Comparison of ENCODE assay signal across 8 cellular contexts in the genomic region with DNA sequence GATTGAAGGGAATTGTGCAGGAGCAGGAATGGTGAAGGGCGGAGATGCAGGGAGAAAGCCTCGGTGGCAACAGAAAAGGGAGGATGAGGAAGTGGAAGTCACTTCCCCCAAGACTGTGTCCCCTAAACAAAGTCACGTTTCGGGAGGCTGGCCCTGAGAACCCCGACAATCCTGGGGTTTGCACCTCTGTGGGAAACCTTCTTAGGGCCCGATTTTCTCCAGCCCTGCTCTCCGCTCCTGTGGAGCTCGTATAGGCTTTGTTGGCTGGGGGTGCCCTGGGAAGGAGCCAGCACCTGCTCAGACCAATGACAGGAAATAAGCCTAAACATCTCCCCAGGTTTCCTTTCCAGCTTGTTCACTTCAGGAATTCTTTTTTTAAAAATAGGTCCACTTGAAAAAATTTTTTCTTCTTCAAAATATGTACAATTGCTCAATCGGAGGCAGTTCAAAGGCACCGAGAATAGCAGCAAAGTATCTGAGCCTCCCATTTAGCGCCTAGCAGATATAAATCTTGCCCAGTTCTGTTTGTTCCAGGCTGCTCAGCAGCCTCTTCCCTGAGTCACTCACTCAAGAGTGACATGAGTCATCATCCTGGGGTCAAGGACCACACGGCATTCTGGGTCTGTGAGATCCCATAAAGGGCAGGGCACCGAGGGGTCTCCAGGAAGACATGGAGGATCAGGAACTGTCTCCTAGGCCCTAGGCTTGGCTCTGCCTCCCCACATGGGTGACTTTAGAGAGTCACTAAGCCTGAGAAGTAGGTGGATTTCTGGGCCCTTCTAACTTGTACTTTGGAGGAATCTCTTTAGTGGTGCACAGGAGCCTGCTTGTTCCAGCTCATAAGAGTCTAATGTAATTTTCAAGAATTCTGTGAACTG.
DNase-seq lines count a peak whose midpoint lies in the region; ATAC-seq, FAIRE-seq and TF ChIP-seq lines count a peak whose summit lies in the region.

No MANE protein-coding gene starts in this region.

- no peak for ATAC-seq in HG03095 (IDR thresholded peaks at IDR 0.05; ENCODE audit: unreplicated experiment)
- ATAC-seq in HG02798 (IDR thresholded peaks at IDR 0.05; ENCODE audit: poor library complexity, unreplicated experiment), result no peak

- H3K27ac ChIP-seq in rectal smooth muscle tissue (ENCODE audit: low read depth, low read length), result peak overlapping the region; percentile 71

- H3K4me3 ChIP-seq in fibroblast of mammary gland (ENCODE audit: control insufficient read depth, low read depth, low read length), result no peak overlapping the region
- no peak overlapping the region for H3K4me3 ChIP-seq in rectal smooth muscle tissue (ENCODE audit: low read length)

- H3K36me3 ChIP-seq in rectal smooth muscle tissue (ENCODE audit: control insufficient read depth, insufficient read depth, low read length), result no peaks in the 10 kb centered on the region

- DNase-seq in GM04503 (ENCODE audit: low read depth) (peak; percentile 92), RCC 7860 (ENCODE audit: low spot score) (peak; percentile 74), fibroblast of mammary gland (ENCODE audit: low read depth) (peak; percentile 94), SKM-1 treated with dmso at 0.1 percent for 144 hours (lab: John Stamatoyannopoulos, UW; ENCODE audit: unreplicated experiment) (no peak), RPMI8226 (no peak)

- peaks cover 47% of the 10 kb centered on the region for H3K4me1 ChIP-seq in rectal smooth muscle tissue (ENCODE audit: control insufficient read depth, insufficient read depth, low read length)

- peak; percentile 82 for FAIRE-seq in RCC 7860 (lab: Jason Lieb, UNC)

- H3K9ac ChIP-seq in rectal smooth muscle tissue (ENCODE audit: low read length), result no peak overlapping the region

- H3K27me3 ChIP-seq in rectal smooth muscle tissue (ENCODE audit: control insufficient read depth, insufficient read depth, low read length), result no peaks in the 10 kb centered on the region

- TF ChIP-seq CTCF in fibroblast of mammary gland (conservative IDR thresholded peaks at IDR 0.05; ENCODE audit: control insufficient read depth, insufficient read depth, low read depth, low read length), result no peak

Comparison
In these comparisons a context has a peak if more than half of its experiments do, and no peak if none do; other contexts are left out.
1. DNase-seq: peak in GM04503 (single experiment), RCC 7860 (single experiment) and fibroblast of mammary gland (single experiment); none in SKM-1 treated with dmso at 0.1 percent for 144 hours (single experiment) and RPMI8226 (single experiment).